2 cellular contexts compared by ENCODE assay signal in genomic region chr9:92290785-92291429, GRCh38.
TF ChIP-seq lines count a peak whose summit lies in the region.

No MANE protein-coding gene starts in this region.

TF ChIP-seq in IMR-90, 13 proteins besides CTCF, POLR2A, EP300 and RAD21:
- no peak for TF ChIP-seq MAZ (IDR thresholded peaks at IDR 0.05; ENCODE audit: borderline replicate concordance, low read depth, low read length)
- no peak for TF ChIP-seq ELK1 (IDR thresholded peaks at IDR 0.05; ENCODE audit: borderline replicate concordance, low read depth, low read length)
- TF ChIP-seq NFE2L2 (IDR thresholded peaks at IDR 0.05; ENCODE audit: low read depth, low read length), result no peak
- no peak for TF ChIP-seq BHLHE40 (IDR thresholded peaks at IDR 0.05; ENCODE audit: low read depth, low read length)
- TF ChIP-seq FOS (IDR thresholded peaks at IDR 0.05; ENCODE audit: low read depth, low read length), result no peak
- TF ChIP-seq RCOR1 (IDR thresholded peaks at IDR 0.05; ENCODE audit: insufficient replicate concordance, low read length), result no peak
- TF ChIP-seq CHD1 (IDR thresholded peaks at IDR 0.05; ENCODE audit: low read depth, low read length), result no peak
- no peak for TF ChIP-seq RFX5 (IDR thresholded peaks at IDR 0.05; ENCODE audit: low read depth, low read length)
- TF ChIP-seq MAFK (IDR thresholded peaks at IDR 0.05; ENCODE audit: low read depth, low read length), result no peak
- TF ChIP-seq USF2 (IDR thresholded peaks at IDR 0.05; ENCODE audit: low read depth, low read length), result no peak
- no peak for TF ChIP-seq SMC3 (IDR thresholded peaks at IDR 0.05; ENCODE audit: low read depth, low read length)
- no peak for TF ChIP-seq MXI1 (IDR thresholded peaks at IDR 0.05; ENCODE audit: borderline replicate concordance, low read depth, low read length)
- TF ChIP-seq CEBPB (IDR thresholded peaks at IDR 0.05; ENCODE audit: low read depth, low read length), result no peak

TF ChIP-seq in HEK293T, 16 proteins besides CTCF, POLR2A, EP300 and RAD21:
- TF ChIP-seq LEF1 (IDR thresholded peaks at IDR 0.05; ENCODE audit: borderline replicate concordance), result no peak
- no peak for TF ChIP-seq PKNOX1 (IDR thresholded peaks at IDR 0.05)
- TF ChIP-seq NFRKB (IDR thresholded peaks at IDR 0.05), result no peak
- TF ChIP-seq CTBP1 (IDR thresholded peaks at IDR 0.05; ENCODE audit: borderline replicate concordance), result no peak
- no peak for TF ChIP-seq ZNF384 (IDR thresholded peaks at IDR 0.05)
- TF ChIP-seq FOXA1 (IDR thresholded peaks at IDR 0.05), result no peak
- TF ChIP-seq BHLHE40 (IDR thresholded peaks at IDR 0.05; ENCODE audit: borderline replicate concordance), result no peak
- TF ChIP-seq ELF4 (IDR thresholded peaks at IDR 0.05), result no peak
- no peak for TF ChIP-seq SP1 (IDR thresholded peaks at IDR 0.05)
- no peak for TF ChIP-seq HDGF (IDR thresholded peaks at IDR 0.05; ENCODE audit: borderline replicate concordance)
- TF ChIP-seq FOXM1 (IDR thresholded peaks at IDR 0.05; ENCODE audit: borderline replicate concordance), result no peak
- TF ChIP-seq TARDBP (IDR thresholded peaks at IDR 0.05), result no peak
- TF ChIP-seq ARNT (IDR thresholded peaks at IDR 0.05), result no peak
- TF ChIP-seq SUZ12 (IDR thresholded peaks at IDR 0.05), result no peak
- TF ChIP-seq L3MBTL2 (conservative IDR thresholded peaks at IDR 0.05), result no peak
- TF ChIP-seq FOXK2 (IDR thresholded peaks at IDR 0.05), result no peak
